In the genomic region with DNA sequence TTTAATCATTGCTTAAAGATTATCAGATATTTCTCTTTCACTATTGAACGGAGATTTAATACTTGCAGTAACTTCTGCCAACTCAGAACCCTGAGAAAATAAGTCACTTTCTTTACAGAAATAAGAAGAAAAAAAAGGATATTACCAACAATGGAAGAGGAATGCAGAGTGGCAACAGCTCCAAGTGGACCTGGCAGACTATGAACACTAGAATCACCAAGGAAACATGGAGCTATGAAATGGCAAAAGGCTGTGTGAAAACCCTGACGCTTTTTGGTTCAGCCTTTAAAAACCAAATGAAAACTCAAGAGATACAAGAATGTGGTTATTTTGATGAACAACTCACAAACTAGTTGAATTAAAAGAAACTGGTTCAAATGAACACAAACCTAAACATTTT, we compare ENCODE assay signal across 20 cellular contexts. TPM values are rescaled to one million over a fixed set of nuclear protein-coding genes. Genes with fewer than 3 reads are reported as not detected.
DNase-seq lines count a peak whose midpoint lies in the region; ATAC-seq, FAIRE-seq and TF ChIP-seq lines count a peak whose summit lies in the region.
"Had no signal": no experiment of that assay in that cellular context is flagged by ENCODE, and none has a peak within 500 bp of the region (broad histone marks: within the 10 kb centered on the region; RNA-seq: fewer than 3 reads in every experiment).

No MANE protein-coding gene starts in this region.

- peaks cover 3% of the 10 kb centered on the region for H3K4me1 Mint-ChIP-seq in T-helper 17 cell
- H3K4me1 Mint-ChIP-seq in endodermal cell: no peaks in the 10 kb centered on the region
- peaks cover 10% of the 10 kb centered on the region for H3K4me1 Mint-ChIP-seq in neural progenitor cell

- H3K4me3 Mint-ChIP-seq in T-helper 17 cell (peak overlapping the region; percentile 52), endodermal cell (no peak overlapping the region), neural progenitor cell (no peak overlapping the region)

- H4K20me1 ChIP-seq in neural progenitor cell (ENCODE audit: low read depth): no peaks in the 10 kb centered on the region

- TF ChIP-seq RAD21 in A549 (conservative IDR thresholded peaks at IDR 0.05 in 1 of 2, IDR thresholded peaks at IDR 0.05 in 1 of 2): no peak

- no peaks in the 10 kb centered on the region for H3F3A ChIP-seq in neural progenitor cell (ENCODE audit: low read depth)

- H3K79me2 ChIP-seq in neural progenitor cell (ENCODE audit: low read depth): no peaks in the 10 kb centered on the region

- no peaks in the 10 kb centered on the region for H3K36me3 ChIP-seq in endodermal cell (ENCODE audit: control insufficient read depth, insufficient read depth, low read length)
- H3K36me3 ChIP-seq in neural progenitor cell: no peaks in the 10 kb centered on the region

- H3K27ac ChIP-seq in A549: peak overlapping the region; percentile 3 to 87; a peak in 2 of 6 replicates
- H3K27ac ChIP-seq in endodermal cell (ENCODE audit: low read depth, low read length): peak overlapping the region; percentile 49
- H3K27ac ChIP-seq in neural progenitor cell: no peak overlapping the region
- H3K27ac ChIP-seq: 22Rv1, C4-2B had no signal

- DNase-seq in A549 (ENCODE audit: low read depth in 1 of 2, low spot score in 1 of 2): no peak
- DNase-seq in T-helper 17 cell: no peak
- no peak for DNase-seq in endodermal cell
- DNase-seq in neural progenitor cell (ENCODE audit: low spot score): no peak
- no peak for DNase-seq in stimulated activated CD8-positive, alpha-beta memory T cell treated with anti-CD3 and anti-CD28 coated beads, Interleukin-4, amount 100 ng/mL, for 48 hours
- no peak for DNase-seq in activated CD4-positive, alpha-beta T cell treated with anti-CD3 and anti-CD28 coated beads, Interleukin-2, amount 50 U/mL, for 1 hour
- DNase-seq in GM19240 (ENCODE audit: insufficient read length, low spot score): no peak
- DNase-seq: H7; NCI-H146; NCI-H2227 treated with DMSO at 0.1 percent for 48 hours; NCI-H526; NK-92 treated with Interleukin-12 subunit alpha and Interleukin-12 subunit beta, amount 100 ng/mL, for 24 hours; OCI-M1; RPMI8226 had no signal

- peaks cover 19% of the 10 kb centered on the region for H3K9me3 Mint-ChIP-seq in endodermal cell
- H3K9me3 Mint-ChIP-seq in neural progenitor cell: peaks cover 12% of the 10 kb centered on the region

- H3K27me3 Mint-ChIP-seq in T-helper 17 cell: no peaks in the 10 kb centered on the region
- H3K27me3 Mint-ChIP-seq in endodermal cell (ENCODE audit: insufficient read depth): no peaks in the 10 kb centered on the region
- peaks cover 2% of the 10 kb centered on the region for H3K27me3 Mint-ChIP-seq in neural progenitor cell (ENCODE audit: insufficient read depth, low read depth)

- POLR2A ChIA-PET in A549 (lab: Yijun Ruan, JAX): interaction anchor here (4.9 kb wide), 1 partner anchor 20 kb away, joined by 58 read pairs; a partner anchor contains a TSS

- H3K4me1 ChIP-seq in A549 (peaks cover 29% of the 10 kb centered on the region), endodermal cell (ENCODE audit: control insufficient read depth, insufficient read depth, low read length) (no peaks in the 10 kb centered on the region), neural progenitor cell (no peaks in the 10 kb centered on the region)

- H3K36me3 Mint-ChIP-seq in T-helper 17 cell (ENCODE audit: low read depth) (no peaks in the 10 kb centered on the region), endodermal cell (ENCODE audit: low read depth) (peaks cover 22% of the 10 kb centered on the region), neural progenitor cell (peaks cover 16% of the 10 kb centered on the region)

- no peak for TF ChIP-seq CTCF in A549 (IDR thresholded peaks at IDR 0.05)
- no peak for TF ChIP-seq CTCF in endodermal cell (conservative IDR thresholded peaks at IDR 0.05)
- TF ChIP-seq CTCF in neural progenitor cell (IDR thresholded peaks at IDR 0.05): no peak

- ATAC-seq in A549: no peak
- no peak for ATAC-seq in T-helper 17 cell
- no peak for ATAC-seq in HG02885 (IDR thresholded peaks at IDR 0.05; ENCODE audit: poor library complexity, unreplicated experiment)
- ATAC-seq: K562 had no signal

- peak; percentile 68 for FAIRE-seq in A549 (lab: Jason Lieb, UNC)
- FAIRE-seq: K562 had no signal

- H3K27ac Mint-ChIP-seq in T-helper 17 cell: no peak overlapping the region
- H3K27ac Mint-ChIP-seq in endodermal cell: no peak overlapping the region
- peak overlapping the region; percentile 29 for H3K27ac Mint-ChIP-seq in neural progenitor cell

- CTCF ChIA-PET in A549 (lab: Yijun Ruan, JAX): no interaction called here

- H3K4me2 ChIP-seq in A549 (no peak overlapping the region), neural progenitor cell (no peak overlapping the region)

- H3K4me3 ChIP-seq in A549 (no peak overlapping the region), endodermal cell (ENCODE audit: low read length) (no peak overlapping the region), neural progenitor cell (no peak overlapping the region)
- H3K4me3 ChIP-seq: K562 had no signal

- no peak for TF ChIP-seq EP300 in A549 (IDR thresholded peaks at IDR 0.05)

- WGBS in A549 (ENCODE audit: missing lambda C conversion rate): 89% methylated on average over 2 of the region's 2 CpGs
- WGBS in endodermal cell (ENCODE audit: insufficient coverage in 1 of 2, insufficient read length in 1 of 2), 2 experiments: 75 to 90% methylated on average over 2 of the region's 2 CpGs

- H2AFZ ChIP-seq in neural progenitor cell (replicated peaks): no peak overlapping the region

- no peak for TF ChIP-seq POLR2A in A549 (IDR thresholded peaks at IDR 0.05; ENCODE audit: low read length)

- H3K9ac ChIP-seq in endodermal cell (ENCODE audit: extremely low read depth, low read length, poor library complexity, severe bottlenecking) (no peak overlapping the region), neural progenitor cell (no peak overlapping the region)

- no peaks in the 10 kb centered on the region for H3K27me3 ChIP-seq in endodermal cell (ENCODE audit: control insufficient read depth, insufficient read depth, low read length, poor library complexity, severe bottlenecking)
- H3K27me3 ChIP-seq in neural progenitor cell: no peaks in the 10 kb centered on the region

- no peaks in the 10 kb centered on the region for H3K9me3 ChIP-seq in A549
- H3K9me3 ChIP-seq in T-helper 17 cell (ENCODE audit: control insufficient read depth, low read length, poor library complexity, severe bottlenecking): no peaks in the 10 kb centered on the region
- H3K9me3 ChIP-seq in endodermal cell (ENCODE audit: control insufficient read depth, low read length): peaks cover 10% of the 10 kb centered on the region
- H3K9me3 ChIP-seq in neural progenitor cell (ENCODE audit: low read depth): no peaks in the 10 kb centered on the region

TF ChIP-seq in A549, 52 proteins besides CTCF, POLR2A, EP300 and RAD21 (continues in another document):
- TF ChIP-seq RCOR1 (IDR thresholded peaks at IDR 0.05; ENCODE audit: low read depth, low read length) (no peak), HOXA7 (CRISPR knock-in tag; IDR thresholded peaks at IDR 0.05) (no peak), MAZ (IDR thresholded peaks at IDR 0.05; ENCODE audit: borderline replicate concordance, low read depth, low read length) (no peak), FOXS1 (CRISPR knock-in tag; IDR thresholded peaks at IDR 0.05) (no peak), BHLHE40 (IDR thresholded peaks at IDR 0.05; ENCODE audit: low read depth, low read length) (no peak), HOXB13 (CRISPR knock-in tag; IDR thresholded peaks at IDR 0.05; ENCODE audit: low read depth) (no peak), CBX8 (IDR thresholded peaks at IDR 0.05) (no peak), TFCP2L1 (CRISPR knock-in tag; IDR thresholded peaks at IDR 0.05) (no peak)
- TF ChIP-seq, protein P1, sequence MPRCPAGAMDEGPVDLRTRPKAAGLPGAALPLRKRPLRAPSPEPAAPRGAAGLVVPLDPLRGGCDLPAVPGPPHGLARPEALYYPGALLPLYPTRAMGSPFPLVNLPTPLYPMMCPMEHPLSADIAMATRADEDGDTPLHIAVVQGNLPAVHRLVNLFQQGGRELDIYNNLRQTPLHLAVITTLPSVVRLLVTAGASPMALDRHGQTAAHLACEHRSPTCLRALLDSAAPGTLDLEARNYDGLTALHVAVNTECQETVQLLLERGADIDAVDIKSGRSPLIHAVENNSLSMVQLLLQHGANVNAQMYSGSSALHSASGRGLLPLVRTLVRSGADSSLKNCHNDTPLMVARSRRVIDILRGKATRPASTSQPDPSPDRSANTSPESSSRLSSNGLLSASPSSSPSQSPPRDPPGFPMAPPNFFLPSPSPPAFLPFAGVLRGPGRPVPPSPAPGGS (IDR thresholded peaks at IDR 0.05): no peak

RNA-seq across cellular contexts. Expression of a gene that starts 17.8 kb away (rescaled TPM):
- 26.3 and 39.5 TPM in 2 replicates for polyA plus RNA-seq in A549 (2011; rRNA removed)
- 17.5 and 23.6 TPM in 2 replicates for polyA plus RNA-seq in A549 (2012; cell fraction: cytosol; rRNA removed)
- 14.6 and 14.9 TPM in 2 replicates for polyA plus RNA-seq in A549 (2012; cell fraction: nucleus; rRNA removed)
- 24.9 to 29.6 TPM (median 28.5 TPM) in 3 replicates for polyA plus RNA-seq in A549 (2017; fragmentation: RNase III; extraction: RNeasy Plus Mini Kit Qiagen cat#74134 plus additional on column Dnase treatment)
- 11.7 and 11.9 TPM in 2 replicates for polyA minus RNA-seq in A549 (2011; rRNA and poly(A)+ RNA removed)
- total RNA-seq in T-helper 17 cell: 10 to 100 TPM; 12.9 to 14.7 TPM
- total RNA-seq in endodermal cell: 10 to 100 TPM; 12.7 to 14.9 TPM
- 19.2 TPM for polyA plus RNA-seq in endodermal cell (2013, experiment 1 of 2)
- polyA plus RNA-seq in endodermal cell (2013, experiment 2 of 2): 16.2 TPM
- 8.6 and 11.9 TPM in 2 replicates for total RNA-seq in neural progenitor cell (ENCODE audit: low replicate concordance)

RNA-seq across cellular contexts. Expression of a gene that starts 19.2 kb away (rescaled TPM):
- polyA plus RNA-seq in A549 (2011; rRNA removed) (47.1 and 49.5 TPM in 2 replicates), A549 (2017; fragmentation: RNase III; extraction: RNeasy Plus Mini Kit Qiagen cat#74134 plus additional on column Dnase treatment) (23.4 to 29.5 TPM (median 25.3 TPM) in 3 replicates)
- polyA plus RNA-seq in A549 (2012; cell fraction: cytosol; rRNA removed): 8.8 and 9.1 TPM in 2 replicates
- 7.0 and 9.4 TPM in 2 replicates for polyA plus RNA-seq in A549 (2012; cell fraction: nucleus; rRNA removed)
- 54.6 and 56.2 TPM in 2 replicates for polyA minus RNA-seq in A549 (2011; rRNA and poly(A)+ RNA removed)
- total RNA-seq in T-helper 17 cell (1 to 10 TPM; 7.9 to 8.3 TPM), endodermal cell (10 to 100 TPM; 31.7 to 36.4 TPM), neural progenitor cell (ENCODE audit: low replicate concordance) (12.9 and 34.7 TPM in 2 replicates)
- polyA plus RNA-seq in endodermal cell (2013, experiment 1 of 2): 9.7 TPM
- 10.4 TPM for polyA plus RNA-seq in endodermal cell (2013, experiment 2 of 2)

RNA-seq across cellular contexts. Expression of a gene that starts 48.3 kb away (rescaled TPM):
- polyA plus RNA-seq in A549 (2011; rRNA removed) (not detected in 2 replicates), A549 (2017; fragmentation: RNase III; extraction: RNeasy Plus Mini Kit Qiagen cat#74134 plus additional on column Dnase treatment) (not detected in 3 replicates)
- polyA plus RNA-seq in A549 (2012; cell fraction: cytosol; rRNA removed): not detected in 2 replicates
- polyA plus RNA-seq in A549 (2012; cell fraction: nucleus; rRNA removed): not detected in 2 replicates
- polyA minus RNA-seq in A549 (2011; rRNA and poly(A)+ RNA removed): not detected in 2 replicates
- total RNA-seq in T-helper 17 cell (not detected), endodermal cell (not detected), neural progenitor cell (ENCODE audit: low replicate concordance) (not detected in 2 replicates)
- polyA plus RNA-seq in endodermal cell (2013, experiment 1 of 2): not detected
- polyA plus RNA-seq in endodermal cell (2013, experiment 2 of 2): not detected
- total RNA-seq: H7, HT1080, K562, SK-MEL-5 had no signal
- polyA plus RNA-seq: K562 had no signal
